In the genomic region with DNA sequence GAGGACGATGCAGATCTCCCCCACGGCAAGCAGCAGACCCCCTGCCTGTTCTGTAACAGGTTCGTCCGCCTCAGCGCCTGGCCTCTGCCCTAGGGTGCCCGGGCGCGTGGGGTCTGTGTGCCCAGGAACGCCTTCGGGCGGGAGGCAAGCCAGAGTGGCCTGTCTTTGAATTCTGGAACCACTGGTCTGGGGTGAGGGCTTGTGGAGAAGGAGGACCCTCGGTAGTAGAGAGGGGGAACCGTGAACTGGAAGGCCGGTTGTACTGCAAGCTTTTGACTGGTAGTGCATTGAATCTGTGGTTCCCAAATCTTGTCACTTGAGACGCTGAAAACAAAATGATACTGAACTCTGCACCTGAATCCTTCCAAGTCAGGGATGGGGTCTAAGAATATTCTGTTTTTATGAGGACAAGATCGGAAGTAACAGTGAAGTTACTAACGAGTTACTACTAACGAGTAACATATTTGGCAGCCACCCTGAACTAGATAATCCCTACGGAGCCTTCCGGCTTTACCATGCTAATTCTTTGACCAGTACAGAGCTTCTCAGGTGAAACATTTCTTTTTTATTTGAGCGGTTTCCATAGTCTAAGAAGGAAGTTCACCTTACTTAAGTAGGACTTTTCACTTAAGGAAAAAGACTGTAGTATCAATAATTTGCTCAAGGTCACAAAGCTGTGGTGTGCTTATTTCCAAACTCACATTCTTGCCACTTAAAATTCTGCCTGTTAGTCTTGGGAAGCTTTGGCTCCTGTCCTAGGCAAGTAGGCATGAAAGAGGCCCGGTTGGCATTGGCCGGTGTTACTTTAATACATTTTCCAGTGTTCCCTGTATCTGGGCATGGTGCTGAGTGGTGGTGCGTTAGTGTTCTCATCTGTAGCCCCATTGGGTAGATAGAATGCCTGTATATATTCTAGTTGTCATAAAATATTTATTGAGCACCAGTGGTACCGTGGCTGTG, we compare ENCODE assay signal across 1 cellular context.
TF ChIP-seq lines count a peak whose summit lies in the region.

No MANE protein-coding gene starts in this region.

TF ChIP-seq in HepG2, 621 proteins besides CTCF, POLR2A, EP300 and RAD21:
- TF ChIP-seq CSRNP2 (CRISPR knock-in tag; conservative IDR thresholded peaks at IDR 0.05; ENCODE audit: low read depth) (no peak), ZNF672 (CRISPR knock-in tag; IDR thresholded peaks at IDR 0.05) (peak; percentile 60; the same call in 1 of the 2 replicates), ZNF251 (CRISPR knock-in tag; IDR thresholded peaks at IDR 0.05) (peak; percentile 51; the same call in 1 of the 2 replicates), HNRNPL (IDR thresholded peaks at IDR 0.05; ENCODE audit: low read depth, low read length) (0 out of 2 replicates have a peak, but pooled peaks have one; percentile 48), AGO2 (optimal IDR thresholded peaks at IDR 0.05; ENCODE audit: low read depth, low read length) (peak; percentile 8), ZNF510 (CRISPR knock-in tag; IDR thresholded peaks at IDR 0.05; ENCODE audit: low read depth) (0 out of 2 replicates have a peak, but pooled peaks have one; percentile 23), CHCHD3 (CRISPR knock-in tag; IDR thresholded peaks at IDR 0.05) (0 out of 2 replicates have a peak, but pooled peaks have one; percentile 4), ZNF292 (CRISPR knock-in tag; IDR thresholded peaks at IDR 0.05; ENCODE audit: borderline replicate concordance, low read depth) (peak; percentile 44; the same call in 1 of the 2 replicates), MIER3 (CRISPR knock-in tag; IDR thresholded peaks at IDR 0.05; ENCODE audit: borderline replicate concordance) (no peak), ZNF678 (CRISPR knock-in tag; IDR thresholded peaks at IDR 0.05) (peak; percentile 73; the same call in 1 of the 2 replicates), NR2C2 (CRISPR knock-in tag; IDR thresholded peaks at IDR 0.05; ENCODE audit: borderline replicate concordance) (no peak), MAFK (conservative IDR thresholded peaks at IDR 0.05 in 1 of 2, IDR thresholded peaks at IDR 0.05 in 1 of 2; ENCODE audit: low read length in 2 of 2) (no peak), ZNF737 (CRISPR knock-in tag; IDR thresholded peaks at IDR 0.05; ENCODE audit: borderline replicate concordance) (0 out of 2 replicates have a peak, but pooled peaks have one; percentile 6), SNAI1 (CRISPR knock-in tag; IDR thresholded peaks at IDR 0.05; ENCODE audit: borderline replicate concordance) (peak; percentile 15; the same call in 1 of the 2 replicates), ZNF317 (CRISPR knock-in tag; IDR thresholded peaks at IDR 0.05) (0 out of 2 replicates have a peak, but pooled peaks have one; percentile 23), ZNF577 (CRISPR knock-in tag; IDR thresholded peaks at IDR 0.05; ENCODE audit: borderline replicate concordance, low read depth) (0 out of 2 replicates have a peak, but pooled peaks have one; percentile 42), ZNF75D (CRISPR knock-in tag; IDR thresholded peaks at IDR 0.05; ENCODE audit: borderline replicate concordance) (no peak), MTA1 (CRISPR knock-in tag; IDR thresholded peaks at IDR 0.05; ENCODE audit: borderline replicate concordance) (peak; percentile 9; the same call in 1 of the 2 replicates), ZFP90 (CRISPR knock-in tag; IDR thresholded peaks at IDR 0.05; ENCODE audit: borderline replicate concordance) (0 out of 2 replicates have a peak, but pooled peaks have one; percentile 20), ZNF205 (CRISPR knock-in tag; IDR thresholded peaks at IDR 0.05) (no peak), IRX3 (CRISPR knock-in tag; IDR thresholded peaks at IDR 0.05; ENCODE audit: borderline replicate concordance, low read depth) (0 out of 2 replicates have a peak, but pooled peaks have one; percentile 13), HNRNPK (IDR thresholded peaks at IDR 0.05; ENCODE audit: low read depth, low read length, poor library complexity, severe bottlenecking) (no peak), MEIS1 (CRISPR knock-in tag; IDR thresholded peaks at IDR 0.05; ENCODE audit: borderline replicate concordance) (0 out of 2 replicates have a peak, but pooled peaks have one; percentile 17), ZNF83 (CRISPR knock-in tag; IDR thresholded peaks at IDR 0.05; ENCODE audit: borderline replicate concordance) (0 out of 2 replicates have a peak, but pooled peaks have one; percentile 10), PAWR (CRISPR knock-in tag; IDR thresholded peaks at IDR 0.05; ENCODE audit: borderline replicate concordance) (0 out of 2 replicates have a peak, but pooled peaks have one; percentile 37), MED8 (CRISPR knock-in tag; IDR thresholded peaks at IDR 0.05; ENCODE audit: insufficient replicate concordance) (peak; percentile 20)
- TF ChIP-seq, protein P1, sequence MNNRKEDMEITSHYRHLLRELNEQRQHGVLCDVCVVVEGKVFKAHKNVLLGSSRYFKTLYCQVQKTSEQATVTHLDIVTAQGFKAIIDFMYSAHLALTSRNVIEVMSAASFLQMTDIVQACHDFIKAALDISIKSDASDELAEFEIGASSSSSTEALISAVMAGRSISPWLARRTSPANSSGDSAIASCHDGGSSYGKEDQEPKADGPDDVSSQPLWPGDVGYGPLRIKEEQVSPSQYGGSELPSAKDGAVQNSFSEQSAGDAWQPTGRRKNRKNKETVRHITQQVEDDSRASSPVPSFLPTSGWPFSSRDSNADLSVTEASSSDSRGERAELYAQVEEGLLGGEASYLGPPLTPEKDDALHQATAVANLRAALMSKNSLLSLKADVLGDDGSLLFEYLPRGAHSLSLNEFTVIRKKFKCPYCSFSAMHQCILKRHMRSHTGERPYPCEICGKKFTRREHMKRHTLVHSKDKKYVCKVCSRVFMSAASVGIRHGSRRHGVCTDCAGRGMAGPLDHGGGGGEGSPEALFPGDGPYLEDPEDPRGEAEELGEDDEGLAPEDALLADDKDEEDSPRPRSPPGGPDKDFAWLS (CRISPR knock-in tag; IDR thresholded peaks at IDR 0.05; ENCODE audit: borderline replicate concordance), result 0 out of 2 replicates have a peak, but pooled peaks have one; percentile 12
- TF ChIP-seq, protein P2, sequence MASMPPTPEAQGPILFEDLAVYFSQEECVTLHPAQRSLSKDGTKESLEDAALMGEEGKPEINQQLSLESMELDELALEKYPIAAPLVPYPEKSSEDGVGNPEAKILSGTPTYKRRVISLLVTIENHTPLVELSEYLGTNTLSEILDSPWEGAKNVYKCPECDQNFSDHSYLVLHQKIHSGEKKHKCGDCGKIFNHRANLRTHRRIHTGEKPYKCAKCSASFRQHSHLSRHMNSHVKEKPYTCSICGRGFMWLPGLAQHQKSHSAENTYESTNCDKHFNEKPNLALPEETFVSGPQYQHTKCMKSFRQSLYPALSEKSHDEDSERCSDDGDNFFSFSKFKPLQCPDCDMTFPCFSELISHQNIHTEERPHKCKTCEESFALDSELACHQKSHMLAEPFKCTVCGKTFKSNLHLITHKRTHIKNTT (CRISPR knock-in tag; IDR thresholded peaks at IDR 0.05), result no peak
